In the genomic region with DNA sequence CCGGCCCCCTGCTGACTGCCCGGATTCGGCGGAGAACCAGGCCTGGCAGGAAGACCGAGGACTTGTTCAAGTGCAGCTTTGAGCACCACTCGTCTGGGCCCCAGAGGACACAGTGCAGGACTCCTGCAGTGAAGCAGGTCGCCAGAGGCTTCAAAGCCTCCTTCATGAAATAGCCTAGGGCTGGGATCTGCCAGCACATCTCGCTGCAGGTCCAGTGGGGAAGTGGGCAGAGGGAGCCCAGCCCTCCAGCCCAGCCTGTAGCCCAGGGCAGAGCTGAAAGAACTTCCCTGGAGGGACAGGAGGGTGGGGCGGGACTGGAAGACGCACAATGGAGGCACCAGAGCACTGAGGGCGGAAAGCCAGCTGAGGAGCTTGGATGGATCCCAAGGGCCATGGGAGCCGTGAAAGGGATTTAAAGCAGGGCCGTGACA, we compare ENCODE assay signal across 1 cellular context.
TF ChIP-seq lines count a peak whose summit lies in the region.

No MANE protein-coding gene starts in this region.

TF ChIP-seq in HepG2, 621 proteins besides CTCF, POLR2A, EP300 and RAD21:
- TF ChIP-seq, protein P1, sequence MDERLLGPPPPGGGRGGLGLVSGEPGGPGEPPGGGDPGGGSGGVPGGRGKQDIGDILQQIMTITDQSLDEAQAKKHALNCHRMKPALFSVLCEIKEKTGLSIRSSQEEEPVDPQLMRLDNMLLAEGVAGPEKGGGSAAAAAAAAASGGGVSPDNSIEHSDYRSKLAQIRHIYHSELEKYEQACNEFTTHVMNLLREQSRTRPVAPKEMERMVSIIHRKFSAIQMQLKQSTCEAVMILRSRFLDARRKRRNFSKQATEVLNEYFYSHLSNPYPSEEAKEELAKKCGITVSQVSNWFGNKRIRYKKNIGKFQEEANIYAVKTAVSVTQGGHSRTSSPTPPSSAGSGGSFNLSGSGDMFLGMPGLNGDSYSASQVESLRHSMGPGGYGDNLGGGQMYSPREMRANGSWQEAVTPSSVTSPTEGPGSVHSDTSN (CRISPR knock-in tag; IDR thresholded peaks at IDR 0.05) = no peak
- TF ChIP-seq PAWR (CRISPR knock-in tag; IDR thresholded peaks at IDR 0.05; ENCODE audit: borderline replicate concordance) (no peak), AGO2 (optimal IDR thresholded peaks at IDR 0.05; ENCODE audit: low read depth, low read length) (peak; percentile 52)
